Comparison of ENCODE assay signal across 8 cellular contexts in the genomic region with DNA sequence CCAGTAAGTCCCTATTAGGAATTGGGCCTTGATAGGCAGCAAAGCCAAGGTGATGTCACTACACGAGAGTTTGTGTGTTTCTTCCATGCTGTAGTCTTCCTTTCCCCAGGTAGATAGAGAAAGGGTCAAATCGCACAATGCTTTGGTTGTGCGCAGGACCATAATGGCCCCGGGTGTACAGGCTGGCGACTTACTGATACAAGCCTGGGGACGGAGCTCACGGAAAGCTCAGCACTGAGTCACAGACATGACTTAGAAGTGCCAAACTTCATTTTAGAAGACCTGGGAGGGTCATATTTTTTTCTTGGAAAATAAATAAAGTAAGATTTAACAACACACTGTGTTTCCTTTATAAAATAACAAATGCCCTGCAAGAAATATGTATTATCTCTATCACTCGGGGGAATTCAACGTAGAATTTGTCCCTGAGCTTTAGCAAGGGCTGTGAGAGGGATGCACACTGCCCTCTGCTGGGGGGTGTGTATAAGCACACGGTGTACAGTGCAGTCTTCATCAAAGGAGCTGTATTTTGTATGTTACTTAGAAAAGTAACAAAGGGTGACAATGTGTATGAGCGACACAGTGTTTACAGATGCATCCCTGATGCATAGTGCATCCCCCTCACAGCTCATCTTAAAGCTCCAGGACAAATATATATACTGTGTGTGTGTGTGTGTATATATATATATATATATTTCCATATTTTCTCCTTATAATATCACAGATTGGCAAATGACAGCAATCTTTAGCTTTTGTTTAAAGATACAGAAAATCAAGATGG.
DNase-seq lines count a peak whose midpoint lies in the region; ATAC-seq and TF ChIP-seq lines count a peak whose summit lies in the region.

No MANE protein-coding gene starts in this region.

- TF ChIP-seq RAD21 in neural cell (conservative IDR thresholded peaks at IDR 0.05) = peak; percentile 73

- H3K36me3 Mint-ChIP-seq in CD8-positive, alpha-beta memory T cell = no peaks in the 10 kb centered on the region

- H3K4me1 Mint-ChIP-seq in CD8-positive, alpha-beta memory T cell = no peaks in the 10 kb centered on the region

- H3K4me3 ChIP-seq in CD8-positive, alpha-beta memory T cell (ENCODE audit: low read length) = no peak overlapping the region
- H3K4me3 ChIP-seq in esophagus muscularis mucosa (no peak overlapping the region), neural cell (ENCODE audit: low read length) (no peak overlapping the region), tibial artery (no peak overlapping the region)

- no peak overlapping the region for H3K4me3 Mint-ChIP-seq in CD8-positive, alpha-beta memory T cell

- POLR2A ChIA-PET in CD8-positive, alpha-beta memory T cell (lab: Charles Lee) = no interaction called here

- no peak overlapping the region for H3K27ac ChIP-seq in CD8-positive, alpha-beta memory T cell (ENCODE audit: low read depth, low read length)
- H3K27ac ChIP-seq in esophagus muscularis mucosa (replicated peaks in 1 of 4) (no peak overlapping the region), neural cell (ENCODE audit: low read length) (no peak overlapping the region), tibial artery (no peak overlapping the region)

- no peaks in the 10 kb centered on the region for H3K9me2 ChIP-seq in neural cell (ENCODE audit: insufficient read depth, low read length)

- TF ChIP-seq CTCF in esophagus muscularis mucosa (IDR thresholded peaks at IDR 0.05) (peak; percentile 73 to 88 (median 81)), neural cell (IDR thresholded peaks at IDR 0.05; ENCODE audit: poor library complexity, severe bottlenecking) (peak; percentile 72), tibial artery (IDR thresholded peaks at IDR 0.05) (peak; percentile 50 to 70)

- no peak overlapping the region for H3K9ac ChIP-seq in neural cell (ENCODE audit: low read length)

- H3K9me3 Mint-ChIP-seq in CD8-positive, alpha-beta memory T cell = no peaks in the 10 kb centered on the region

- intact Hi-C loops in esophagus muscularis mucosa (cut with DNase I) = loop anchor here (2.0 kb wide), 2 partner anchors 484 to 670 kb away; no protein-coding TSS in a partner anchor
- intact Hi-C loops in tibial artery (cut with DNase I; ENCODE audit: low total_unique reads) = loop anchor here (10.0 kb wide), 1 partner anchor 672 kb away; no protein-coding TSS in a partner anchor

- H3K27me3 Mint-ChIP-seq in CD8-positive, alpha-beta memory T cell = peaks cover 4 to 19% of the 10 kb centered on the region in 2 donors

- no peaks in the 10 kb centered on the region for H3K79me2 ChIP-seq in neural cell (replicated peaks; ENCODE audit: insufficient read depth, low read length)

- H2AFZ ChIP-seq in neural cell (ENCODE audit: low read depth, low read length) = no peak overlapping the region

- peak; percentile 4 to 46 (median 24) for DNase-seq in CD8-positive, alpha-beta memory T cell
- DNase-seq in NCI-H460 (ENCODE audit: extremely low read depth, low read depth) = peak; percentile 73
- DNase-seq in activated CD8-positive, alpha-beta memory T cell treated with anti-CD3 and anti-CD28 coated beads for 1 hour (ENCODE audit: extremely low read depth in 1 of 2, low read depth in 1 of 2) = peak; percentile 1 to 28
- DNase-seq in esophagus muscularis mucosa (ENCODE audit: extremely low spot score) = no peak
- DNase-seq in tibial artery = no peak

- no peak for TF ChIP-seq POLR2A in esophagus muscularis mucosa (IDR thresholded peaks at IDR 0.05; ENCODE audit: low read depth)

- WGBS in esophagus muscularis mucosa = 46% methylated on average over 10 of the region's 11 CpGs

- no peaks in the 10 kb centered on the region for H3K9me3 ChIP-seq in CD8-positive, alpha-beta memory T cell (ENCODE audit: low read length)
- H3K9me3 ChIP-seq in esophagus muscularis mucosa = no peaks in the 10 kb centered on the region
- no peaks in the 10 kb centered on the region for H3K9me3 ChIP-seq in neural cell (ENCODE audit: low read length)
- no peaks in the 10 kb centered on the region for H3K9me3 ChIP-seq in tibial artery

- no peaks in the 10 kb centered on the region for H4K20me1 ChIP-seq in neural cell (ENCODE audit: insufficient read depth)

- H3K27ac Mint-ChIP-seq in CD8-positive, alpha-beta memory T cell = no peak overlapping the region

- no peaks in the 10 kb centered on the region for H3K4me1 ChIP-seq in CD8-positive, alpha-beta memory T cell (ENCODE audit: insufficient read depth, low read length)
- H3K4me1 ChIP-seq in esophagus muscularis mucosa (peaks cover 0 to 7% (median 0%) of the 10 kb centered on the region in 4 donors), tibial artery (peaks cover 0 to 3% (median under 1%) of the 10 kb centered on the region in 4 donors)

- no peaks in the 10 kb centered on the region for H3K36me3 ChIP-seq in CD8-positive, alpha-beta memory T cell (ENCODE audit: insufficient read depth, low read length)
- no peaks in the 10 kb centered on the region for H3K36me3 ChIP-seq in esophagus muscularis mucosa
- H3K36me3 ChIP-seq in neural cell (ENCODE audit: insufficient read depth, low read length) = no peaks in the 10 kb centered on the region
- no peaks in the 10 kb centered on the region for H3K36me3 ChIP-seq in tibial artery

- ATAC-seq in GM19035 (IDR thresholded peaks at IDR 0.05; ENCODE audit: unreplicated experiment) (peak; percentile 89), HG03135 (IDR thresholded peaks at IDR 0.05; ENCODE audit: unreplicated experiment) (peak; percentile 90)

- CTCF ChIA-PET in CD8-positive, alpha-beta memory T cell (lab: Charles Lee) = interaction anchor here (0.8 to 1.5 kb wide), 4 partner anchors 10 to 1012 kb away, joined by 3 to 8 read pairs (median 4); no protein-coding TSS in a partner anchor

- no peaks in the 10 kb centered on the region for H3F3A ChIP-seq in neural cell (ENCODE audit: insufficient read depth, low read length, poor library complexity, severe bottlenecking)

- TF ChIP-seq EP300 in esophagus muscularis mucosa (IDR thresholded peaks at IDR 0.05) (no peak), neural cell (conservative IDR thresholded peaks at IDR 0.05; ENCODE audit: poor library complexity, severe bottlenecking) (no peak)

- H3K4me2 ChIP-seq in neural cell (ENCODE audit: low read length) = no peak overlapping the region

- H3K27me3 ChIP-seq in CD8-positive, alpha-beta memory T cell (ENCODE audit: insufficient read depth, low read length, poor library complexity, severe bottlenecking) = no peaks in the 10 kb centered on the region
- H3K27me3 ChIP-seq in esophagus muscularis mucosa (no peaks in the 10 kb centered on the region), neural cell (ENCODE audit: insufficient read depth, low read depth, low read length) (no peaks in the 10 kb centered on the region), tibial artery (no peaks in the 10 kb centered on the region)

TF ChIP-seq in neural cell, 6 proteins besides CTCF, POLR2A, EP300 and RAD21:
- TF ChIP-seq SMC3 (conservative IDR thresholded peaks at IDR 0.05; ENCODE audit: poor library complexity) (peak; percentile 77), EZH2 (IDR thresholded peaks at IDR 0.05; ENCODE audit: borderline replicate concordance, insufficient read depth, low read length, poor library complexity, severe bottlenecking) (no peak)

Comparison
In these comparisons a context has a peak if more than half of its experiments do, and no peak if none do; other contexts are left out.
1. DNase-seq: peak in CD8-positive, alpha-beta memory T cell (5 of 5), NCI-H460 (single experiment) and activated CD8-positive, alpha-beta memory T cell treated with anti-CD3 and anti-CD28 coated beads for 1 hour (2 of 2); none in esophagus muscularis mucosa (single experiment) and tibial artery (0 of 2).
2. Peak in every context shown above with its lines, with median percentiles within 50 percentile points of each other: CTCF ChIP-seq.